ENCODE assay signal across 30 cellular contexts in the genomic region with DNA sequence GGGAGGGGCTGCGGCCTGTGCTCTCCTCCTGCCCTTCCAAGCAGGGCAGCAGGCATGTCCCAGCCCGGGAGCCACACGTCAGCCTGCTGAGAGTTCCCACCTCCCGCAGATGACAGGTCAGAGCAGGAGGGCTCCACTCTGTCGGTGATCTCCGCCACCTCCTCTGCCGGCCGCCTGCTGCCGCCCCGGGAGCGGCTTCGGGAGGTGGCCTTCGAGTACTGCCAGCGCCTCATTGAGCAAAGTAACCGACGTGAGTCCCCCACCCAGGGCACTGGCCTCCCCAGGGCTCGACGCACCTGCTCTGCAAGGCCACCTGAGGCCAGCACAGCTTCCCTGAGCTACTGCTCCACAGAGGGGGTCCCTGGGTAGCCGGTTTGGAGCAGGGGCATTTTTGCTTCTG.
"Had no signal": no experiment of that assay in that cellular context is flagged by ENCODE, and none has a peak within 500 bp of the region (broad histone marks: within the 10 kb centered on the region; RNA-seq: fewer than 3 reads in every experiment).

No MANE protein-coding gene starts in this region.

- H3K27ac ChIP-seq: brain microvascular endothelial cell, KMS-11, RWPE1, SJCRH30, SK-N-MC had no signal

- H3K27me3 ChIP-seq: brain microvascular endothelial cell, SJCRH30 had no signal

- ATAC-seq: activated CD8-positive, alpha-beta T cell treated with anti-CD3 and anti-CD28 coated beads for 36 hours; activated T-cell treated with anti-CD3 and anti-CD28 coated beads, Interleukin-2, amount 50 U/mL, for 72 hours; activated T-helper 17 cell treated with anti-CD3 and anti-CD28 coated beads, Interleukin-2, amount 50 U/mL, for 72 hours; PC-3 had no signal

- DNase-seq: activated CD4-positive, alpha-beta T cell treated with anti-CD3 and anti-CD28 coated beads, Interleukin-2, amount 10 ng/mL, durations not matched to agents 24 days and 14 days; activated CD4-positive, alpha-beta T cell treated with anti-CD3 and anti-CD28 coated beads, Interleukin-2, amount 50 U/mL, for 4 hours; activated CD8-positive, alpha-beta T cell treated with anti-CD3 and anti-CD28 coated beads for 36 hours; activated effector memory CD4-positive, alpha-beta T cell treated with anti-CD3 and anti-CD28 coated beads, Interleukin-2, amount 50 U/mL, for 16 hours; activated naive CD4-positive, alpha-beta T cell; activated naive CD4-positive, alpha-beta T cell treated with anti-CD3 and anti-CD28 coated beads, Interleukin-2, amount 50 U/mL, for 16 hours; activated naive CD8-positive, alpha-beta T cell treated with anti-CD3 and anti-CD28 coated beads for 36 hours; activated T-cell treated with anti-CD3 and anti-CD28 coated beads, Interleukin-2, amount 50 U/mL, for 1 hour; activated T-cell treated with anti-CD3 and anti-CD28 coated beads, Interleukin-2, amount 50 U/mL, for 72 hours; amniotic stem cell; brain microvascular endothelial cell; MM.1S; MV-4-11; NCI-H1092; NCI-H1436 treated with DMSO at 0.1 percent for 48 hours; NCI-H1694 treated with DMSO at 0.1 percent for 48 hours; NCI-H2029; NCI-H510A; NCI-H526; NCI-H748 treated with DMSO at 0.1 percent for 48 hours; NK-92 treated with Interleukin-12 subunit alpha and Interleukin-12 subunit beta, amount 100 ng/mL, for 24 hours; PC-3; SHP77; SJCRH30 had no signal

- H3K9me3 ChIP-seq: SJCRH30 had no signal

- H3K4me3 ChIP-seq: SJCRH30, SK-N-MC had no signal

- FAIRE-seq: RCC 7860, TTC549 had no signal

- H3K4me1 ChIP-seq: SJCRH30 had no signal
